In genomic region chr9:34589371-34589655, GRCh38 we compare ENCODE assay signal across 1 cellular context.
TF ChIP-seq lines count a peak whose summit lies in the region.

No MANE protein-coding gene starts in this region.

TF ChIP-seq in H1, 55 proteins besides CTCF, POLR2A, EP300 and RAD21:
- TF ChIP-seq BRCA1 (IDR thresholded peaks at IDR 0.05; ENCODE audit: low read depth, low read length): no peak
- TF ChIP-seq NANOG (IDR thresholded peaks at IDR 0.05; ENCODE audit: insufficient read depth, low read depth, low read length, poor library complexity, severe bottlenecking): no peak
- no peak for TF ChIP-seq RBBP5 (IDR thresholded peaks at IDR 0.05; ENCODE audit: borderline replicate concordance, low read depth, low read length)
- TF ChIP-seq SP1 (IDR thresholded peaks at IDR 0.05; ENCODE audit: low read depth, low read length): no peak
- no peak for TF ChIP-seq ASH2L (IDR thresholded peaks at IDR 0.05; ENCODE audit: low read length)
- TF ChIP-seq SIN3A (conservative IDR thresholded peaks at IDR 0.05 in 1 of 2, IDR thresholded peaks at IDR 0.05 in 1 of 2; ENCODE audit: low read depth in 1 of 2, low read length in 2 of 2): no peak
- no peak for TF ChIP-seq MAFK (IDR thresholded peaks at IDR 0.05; ENCODE audit: low read depth, low read length)
- no peak for TF ChIP-seq ZNF274 (IDR thresholded peaks at IDR 0.05; ENCODE audit: borderline replicate concordance, extremely low read depth, low read length)
- TF ChIP-seq SP2 (IDR thresholded peaks at IDR 0.05; ENCODE audit: low read length): no peak
- TF ChIP-seq TBP (IDR thresholded peaks at IDR 0.05; ENCODE audit: low read depth, low read length): no peak
- no peak for TF ChIP-seq CTBP2 (IDR thresholded peaks at IDR 0.05; ENCODE audit: borderline replicate concordance, insufficient read depth, insufficient read length, low read length)
- no peak for TF ChIP-seq TAF7 (optimal IDR thresholded peaks at IDR 0.05; ENCODE audit: borderline replicate concordance, low read depth, low read length)
- TF ChIP-seq RXRA (IDR thresholded peaks at IDR 0.05; ENCODE audit: insufficient read depth, low read depth, low read length): no peak
- TF ChIP-seq, protein P1, sequence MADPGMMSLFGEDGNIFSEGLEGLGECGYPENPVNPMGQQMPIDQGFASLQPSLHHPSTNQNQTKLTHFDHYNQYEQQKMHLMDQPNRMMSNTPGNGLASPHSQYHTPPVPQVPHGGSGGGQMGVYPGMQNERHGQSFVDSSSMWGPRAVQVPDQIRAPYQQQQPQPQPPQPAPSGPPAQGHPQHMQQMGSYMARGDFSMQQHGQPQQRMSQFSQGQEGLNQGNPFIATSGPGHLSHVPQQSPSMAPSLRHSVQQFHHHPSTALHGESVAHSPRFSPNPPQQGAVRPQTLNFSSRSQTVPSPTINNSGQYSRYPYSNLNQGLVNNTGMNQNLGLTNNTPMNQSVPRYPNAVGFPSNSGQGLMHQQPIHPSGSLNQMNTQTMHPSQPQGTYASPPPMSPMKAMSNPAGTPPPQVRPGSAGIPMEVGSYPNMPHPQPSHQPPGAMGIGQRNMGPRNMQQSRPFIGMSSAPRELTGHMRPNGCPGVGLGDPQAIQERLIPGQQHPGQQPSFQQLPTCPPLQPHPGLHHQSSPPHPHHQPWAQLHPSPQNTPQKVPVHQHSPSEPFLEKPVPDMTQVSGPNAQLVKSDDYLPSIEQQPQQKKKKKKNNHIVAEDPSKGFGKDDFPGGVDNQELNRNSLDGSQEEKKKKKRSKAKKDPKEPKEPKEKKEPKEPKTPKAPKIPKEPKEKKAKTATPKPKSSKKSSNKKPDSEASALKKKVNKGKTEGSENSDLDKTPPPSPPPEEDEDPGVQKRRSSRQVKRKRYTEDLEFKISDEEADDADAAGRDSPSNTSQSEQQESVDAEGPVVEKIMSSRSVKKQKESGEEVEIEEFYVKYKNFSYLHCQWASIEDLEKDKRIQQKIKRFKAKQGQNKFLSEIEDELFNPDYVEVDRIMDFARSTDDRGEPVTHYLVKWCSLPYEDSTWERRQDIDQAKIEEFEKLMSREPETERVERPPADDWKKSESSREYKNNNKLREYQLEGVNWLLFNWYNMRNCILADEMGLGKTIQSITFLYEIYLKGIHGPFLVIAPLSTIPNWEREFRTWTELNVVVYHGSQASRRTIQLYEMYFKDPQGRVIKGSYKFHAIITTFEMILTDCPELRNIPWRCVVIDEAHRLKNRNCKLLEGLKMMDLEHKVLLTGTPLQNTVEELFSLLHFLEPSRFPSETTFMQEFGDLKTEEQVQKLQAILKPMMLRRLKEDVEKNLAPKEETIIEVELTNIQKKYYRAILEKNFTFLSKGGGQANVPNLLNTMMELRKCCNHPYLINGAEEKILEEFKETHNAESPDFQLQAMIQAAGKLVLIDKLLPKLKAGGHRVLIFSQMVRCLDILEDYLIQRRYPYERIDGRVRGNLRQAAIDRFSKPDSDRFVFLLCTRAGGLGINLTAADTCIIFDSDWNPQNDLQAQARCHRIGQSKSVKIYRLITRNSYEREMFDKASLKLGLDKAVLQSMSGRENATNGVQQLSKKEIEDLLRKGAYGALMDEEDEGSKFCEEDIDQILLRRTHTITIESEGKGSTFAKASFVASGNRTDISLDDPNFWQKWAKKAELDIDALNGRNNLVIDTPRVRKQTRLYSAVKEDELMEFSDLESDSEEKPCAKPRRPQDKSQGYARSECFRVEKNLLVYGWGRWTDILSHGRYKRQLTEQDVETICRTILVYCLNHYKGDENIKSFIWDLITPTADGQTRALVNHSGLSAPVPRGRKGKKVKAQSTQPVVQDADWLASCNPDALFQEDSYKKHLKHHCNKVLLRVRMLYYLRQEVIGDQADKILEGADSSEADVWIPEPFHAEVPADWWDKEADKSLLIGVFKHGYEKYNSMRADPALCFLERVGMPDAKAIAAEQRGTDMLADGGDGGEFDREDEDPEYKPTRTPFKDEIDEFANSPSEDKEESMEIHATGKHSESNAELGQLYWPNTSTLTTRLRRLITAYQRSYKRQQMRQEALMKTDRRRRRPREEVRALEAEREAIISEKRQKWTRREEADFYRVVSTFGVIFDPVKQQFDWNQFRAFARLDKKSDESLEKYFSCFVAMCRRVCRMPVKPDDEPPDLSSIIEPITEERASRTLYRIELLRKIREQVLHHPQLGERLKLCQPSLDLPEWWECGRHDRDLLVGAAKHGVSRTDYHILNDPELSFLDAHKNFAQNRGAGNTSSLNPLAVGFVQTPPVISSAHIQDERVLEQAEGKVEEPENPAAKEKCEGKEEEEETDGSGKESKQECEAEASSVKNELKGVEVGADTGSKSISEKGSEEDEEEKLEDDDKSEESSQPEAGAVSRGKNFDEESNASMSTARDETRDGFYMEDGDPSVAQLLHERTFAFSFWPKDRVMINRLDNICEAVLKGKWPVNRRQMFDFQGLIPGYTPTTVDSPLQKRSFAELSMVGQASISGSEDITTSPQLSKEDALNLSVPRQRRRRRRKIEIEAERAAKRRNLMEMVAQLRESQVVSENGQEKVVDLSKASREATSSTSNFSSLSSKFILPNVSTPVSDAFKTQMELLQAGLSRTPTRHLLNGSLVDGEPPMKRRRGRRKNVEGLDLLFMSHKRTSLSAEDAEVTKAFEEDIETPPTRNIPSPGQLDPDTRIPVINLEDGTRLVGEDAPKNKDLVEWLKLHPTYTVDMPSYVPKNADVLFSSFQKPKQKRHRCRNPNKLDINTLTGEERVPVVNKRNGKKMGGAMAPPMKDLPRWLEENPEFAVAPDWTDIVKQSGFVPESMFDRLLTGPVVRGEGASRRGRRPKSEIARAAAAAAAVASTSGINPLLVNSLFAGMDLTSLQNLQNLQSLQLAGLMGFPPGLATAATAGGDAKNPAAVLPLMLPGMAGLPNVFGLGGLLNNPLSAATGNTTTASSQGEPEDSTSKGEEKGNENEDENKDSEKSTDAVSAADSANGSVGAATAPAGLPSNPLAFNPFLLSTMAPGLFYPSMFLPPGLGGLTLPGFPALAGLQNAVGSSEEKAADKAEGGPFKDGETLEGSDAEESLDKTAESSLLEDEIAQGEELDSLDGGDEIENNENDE (IDR thresholded peaks at IDR 0.05; ENCODE audit: insufficient replicate concordance, low read length): no peak
- no peak for TF ChIP-seq ATF3 (IDR thresholded peaks at IDR 0.05; ENCODE audit: insufficient read depth, low read depth, low read length)
- no peak for TF ChIP-seq CHD1 (IDR thresholded peaks at IDR 0.05; ENCODE audit: low read depth, low read length)
